In genomic region chr6:12748411-12748810, GRCh38 we compare ENCODE assay signal across 2 cellular contexts.
TF ChIP-seq lines count a peak whose summit lies in the region.

No MANE protein-coding gene starts in this region.

TF ChIP-seq in GM23338, 12 proteins besides CTCF, POLR2A, EP300 and RAD21 (continued from another document):
- TF ChIP-seq REST (IDR thresholded peaks at IDR 0.05; ENCODE audit: unreplicated experiment) = no peak
- TF ChIP-seq ZNF114 (CRISPR knock-in tag; IDR thresholded peaks at IDR 0.05) = no peak
- peak; percentile 58; the same call in 1 of the 2 replicates for TF ChIP-seq ZNF462 (CRISPR knock-in tag; IDR thresholded peaks at IDR 0.05)
- TF ChIP-seq ETS1 (IDR thresholded peaks at IDR 0.05) = no peak
- no peak for TF ChIP-seq POLR2AphosphoS5 (IDR thresholded peaks at IDR 0.05; ENCODE audit: low read depth)
- TF ChIP-seq JUNB (IDR thresholded peaks at IDR 0.05; ENCODE audit: unreplicated experiment) = no peak
- peak; percentile 44; the same call in 1 of the 2 replicates for TF ChIP-seq NANOG (IDR thresholded peaks at IDR 0.05; ENCODE audit: borderline replicate concordance)
TF ChIP-seq in GM23338: peak in this region for 2.

TF ChIP-seq in neural cell, 6 proteins besides CTCF, POLR2A, EP300 and RAD21 (continued from another document):
- TF ChIP-seq REST (IDR thresholded peaks at IDR 0.05; ENCODE audit: borderline replicate concordance) (no peak), POLR2AphosphoS5 (IDR thresholded peaks at IDR 0.05) (no peak), MXI1 (conservative IDR thresholded peaks at IDR 0.05; ENCODE audit: poor library complexity, severe bottlenecking) (no peak), SMC3 (conservative IDR thresholded peaks at IDR 0.05; ENCODE audit: poor library complexity) (no peak)
